ENCODE assay signal across 8 cellular contexts in genomic region chr5:149564542-149565140, GRCh38. TPM values are rescaled to one million over a fixed set of nuclear protein-coding genes. Genes with fewer than 3 reads are reported as not detected.
A peak's percentile ranks its signal among the peaks of the same experiment; 100 is the strongest.
DNase-seq lines count a peak whose midpoint lies in the region; ATAC-seq and TF ChIP-seq lines count a peak whose summit lies in the region.
"Not testable (repeated sequence)": the region's sequence is repeated elsewhere in the genome, so short reads cannot be mapped to it uniquely, and the experiment has no call there.

No MANE protein-coding gene starts in this region.

- not testable (repeated sequence) for H3K9me3 ChIP-seq in OCI-LY1 (ENCODE audit: low read length); gastroesophageal sphincter; neuronal stem cell (replicated peaks in 1 of 2; ENCODE audit: control insufficient read depth in 2 of 2, insufficient read depth in 1 of 2, low read depth in 1 of 2, low read length in 2 of 2)

- peak; percentile 64 for TF ChIP-seq CTCF in LNCAP (IDR thresholded peaks at IDR 0.05)
- TF ChIP-seq CTCF in OCI-LY1 (IDR thresholded peaks at IDR 0.05; ENCODE audit: low read length), result peak; percentile 66
- peak; percentile 43 to 83 (median 76) for TF ChIP-seq CTCF in gastroesophageal sphincter (IDR thresholded peaks at IDR 0.05)

- H3K9ac ChIP-seq in OCI-LY1 (ENCODE audit: low read length); neuronal stem cell (ENCODE audit: low read depth, low read length, poor library complexity): not testable (repeated sequence)

- not testable (repeated sequence) for H3K23ac ChIP-seq in neuronal stem cell (ENCODE audit: low read depth, low read length, poor library complexity)

- TF ChIP-seq POLR2A in gastroesophageal sphincter (IDR thresholded peaks at IDR 0.05), result not testable (repeated sequence)

- not testable (repeated sequence) for H2AFZ ChIP-seq in OCI-LY1 (ENCODE audit: low read length)
- peak overlapping the region; percentile 67 for H2AFZ ChIP-seq in neuronal stem cell (ENCODE audit: low read length)

- H3K9me2 ChIP-seq in OCI-LY1 (ENCODE audit: low read depth, low read length), result not testable (repeated sequence)

- not testable (repeated sequence) for H3K9me3 Mint-ChIP-seq in activated naive CD8-positive, alpha-beta T cell treated with anti-CD3 and anti-CD28 coated beads, Interleukin-2, amount 10 ng/mL, durations not matched to agents 7 days and 5 days

- H4K91ac ChIP-seq in neuronal stem cell (ENCODE audit: low read depth, low read length, poor library complexity), result not testable (repeated sequence)

- not testable (repeated sequence) for TF ChIP-seq EP300 in gastroesophageal sphincter (IDR thresholded peaks at IDR 0.05)

- H2BK120ac ChIP-seq in neuronal stem cell (ENCODE audit: low read depth, low read length), result not testable (repeated sequence)

- not testable (repeated sequence) for H4K8ac ChIP-seq in neuronal stem cell (ENCODE audit: low read depth, low read length)

- not testable (repeated sequence) for H3K79me2 ChIP-seq in OCI-LY1 (ENCODE audit: insufficient read depth, low read length)

- not testable (repeated sequence) for H3K14ac ChIP-seq in neuronal stem cell (ENCODE audit: low read length)

- not testable (repeated sequence) for H4K20me1 ChIP-seq in OCI-LY1 (ENCODE audit: insufficient read depth, low read length)

- not testable (repeated sequence) for H3K27ac ChIP-seq in OCI-LY1 (ENCODE audit: low read depth, low read length, poor library complexity, severe bottlenecking); neuronal stem cell (replicated peaks; ENCODE audit: low read length)
- peak overlapping the region in 3 of 4 donors; percentile 48 to 84 (median 57) for H3K27ac ChIP-seq in gastroesophageal sphincter

- not testable (repeated sequence) for H3F3A ChIP-seq in OCI-LY1 (ENCODE audit: insufficient read depth, low read length)

- H3K79me1 ChIP-seq in neuronal stem cell (ENCODE audit: low read depth, low read length), result not testable (repeated sequence)

- ATAC-seq in GM18502 (IDR thresholded peaks at IDR 0.05; ENCODE audit: poor library complexity, unreplicated experiment) (peak; percentile 94), HG02588 (IDR thresholded peaks at IDR 0.05; ENCODE audit: unreplicated experiment) (peak; percentile 91), gastroesophageal sphincter (peak; percentile 73)
- peak; percentile 95 for ATAC-seq in activated naive CD8-positive, alpha-beta T cell treated with anti-CD3 and anti-CD28 coated beads, Interleukin-2, amount 10 ng/mL, durations not matched to agents 7 days and 5 days (ENCODE audit: low read depth)

- WGBS in gastroesophageal sphincter (ENCODE audit: low coverage in 1 of 2), 2 donors, result 0 to 41% methylated on average over 2 to 13 of the region's 15 CpGs
- no CpG with 5 or more reads among the region's 15 CpGs for WGBS in neuronal stem cell (ENCODE audit: extremely low coverage in 2 of 2, insufficient read length in 2 of 2, insufficient replicate concordance in 1 of 2), 2 donors

- H3K36me3 ChIP-seq in OCI-LY1 (ENCODE audit: insufficient read depth, low read length); gastroesophageal sphincter; neuronal stem cell (replicated peaks in 1 of 2; ENCODE audit: control insufficient read depth in 2 of 2, insufficient read depth in 2 of 2, low read length in 2 of 2): not testable (repeated sequence)

- not testable (repeated sequence) for H3K36me3 Mint-ChIP-seq in activated naive CD8-positive, alpha-beta T cell treated with anti-CD3 and anti-CD28 coated beads, Interleukin-2, amount 10 ng/mL, durations not matched to agents 7 days and 5 days

- POLR2A ChIA-PET in activated naive CD8-positive, alpha-beta T cell treated with anti-CD3 and anti-CD28 coated beads, Interleukin-2, amount 10 ng/mL, durations not matched to agents 7 days and 5 days (lab: Charles Lee), result not testable (repeated sequence)

- H3K18ac ChIP-seq in neuronal stem cell (ENCODE audit: low read length), result not testable (repeated sequence)

- DNase-seq in ACHN (peak; percentile 76), neuronal stem cell (ENCODE audit: low spot score) (peak; percentile 68)
- not testable (repeated sequence) for DNase-seq in activated naive CD8-positive, alpha-beta T cell treated with anti-CD3 and anti-CD28 coated beads, Interleukin-2, amount 10 ng/mL, durations not matched to agents 7 days and 5 days

- H2BK5ac ChIP-seq in neuronal stem cell (ENCODE audit: low read length), result not testable (repeated sequence)

- not testable (repeated sequence) for H3K27me3 Mint-ChIP-seq in activated naive CD8-positive, alpha-beta T cell treated with anti-CD3 and anti-CD28 coated beads, Interleukin-2, amount 10 ng/mL, durations not matched to agents 7 days and 5 days

- not testable (repeated sequence) for H3K4me3 Mint-ChIP-seq in activated naive CD8-positive, alpha-beta T cell treated with anti-CD3 and anti-CD28 coated beads, Interleukin-2, amount 10 ng/mL, durations not matched to agents 7 days and 5 days

- in situ Hi-C loops in ACHN (cut with HindIII; ENCODE audit: low pct_ligation_motif_present, low pct_unique_long_range_greater_than_20kb, low sequenced_read_pairs), result not testable (repeated sequence)

- not testable (repeated sequence) for H3K4me3 ChIP-seq in OCI-LY1 (ENCODE audit: low read depth, low read length, poor library complexity, severe bottlenecking); gastroesophageal sphincter; neuronal stem cell (ENCODE audit: low read length in 2 of 2)

- H3K4me2 ChIP-seq in OCI-LY1 (ENCODE audit: low read length); neuronal stem cell (ENCODE audit: insufficient read depth, low read length, poor library complexity, severe bottlenecking): not testable (repeated sequence)

- H3K27ac Mint-ChIP-seq in activated naive CD8-positive, alpha-beta T cell treated with anti-CD3 and anti-CD28 coated beads, Interleukin-2, amount 10 ng/mL, durations not matched to agents 7 days and 5 days, result not testable (repeated sequence)

- not testable (repeated sequence) for H2BK15ac ChIP-seq in neuronal stem cell (ENCODE audit: low read length)

- H3K27me3 ChIP-seq in OCI-LY1 (ENCODE audit: insufficient read depth, low read length); gastroesophageal sphincter; neuronal stem cell (ENCODE audit: control insufficient read depth in 3 of 3, insufficient read depth in 3 of 3, low read depth in 1 of 3, low read length in 3 of 3): not testable (repeated sequence)

- H2BK12ac ChIP-seq in neuronal stem cell (ENCODE audit: low read length), result not testable (repeated sequence)

- H3K4me1 Mint-ChIP-seq in activated naive CD8-positive, alpha-beta T cell treated with anti-CD3 and anti-CD28 coated beads, Interleukin-2, amount 10 ng/mL, durations not matched to agents 7 days and 5 days, result not testable (repeated sequence)

- H3K4me1 ChIP-seq in OCI-LY1 (ENCODE audit: insufficient read depth, low read length, severe bottlenecking), result not testable (repeated sequence)
- H3K4me1 ChIP-seq in gastroesophageal sphincter (peaks cover 13 to 44% (median 18%) of the 10 kb centered on the region in 3 donors), neuronal stem cell (ENCODE audit: control insufficient read depth in 2 of 2, insufficient read depth in 1 of 2, low read depth in 1 of 2, low read length in 2 of 2) (peaks cover 7 to 15% of the 10 kb centered on the region in 2 donors)

- not testable (repeated sequence) for H3K4ac ChIP-seq in neuronal stem cell (ENCODE audit: low read length)

- H2AK5ac ChIP-seq in neuronal stem cell (ENCODE audit: low read depth, low read length), result not testable (repeated sequence)

RNA-seq across cellular contexts. Expression of gene CSNK1A1, which starts 13.4 kb away (rescaled TPM):
- 100 to 1,000 TPM; 176 to 191 TPM for total RNA-seq in activated naive CD8-positive, alpha-beta T cell treated with anti-CD3 and anti-CD28 coated beads, Interleukin-2, amount 10 ng/mL, durations not matched to agents 7 days and 5 days
- total RNA-seq in gastroesophageal sphincter, result 100 to 1,000 TPM; 264 to 414 (median 344) TPM
- polyA plus RNA-seq in neuronal stem cell (2013, experiment 1 of 2), result 146 TPM
- 146 TPM for polyA plus RNA-seq in neuronal stem cell (2013, experiment 2 of 2)

RNA-seq across cellular contexts. Expression of gene ARHGEF37, which starts 16.7 kb away (rescaled TPM):
- total RNA-seq in activated naive CD8-positive, alpha-beta T cell treated with anti-CD3 and anti-CD28 coated beads, Interleukin-2, amount 10 ng/mL, durations not matched to agents 7 days and 5 days, result under 1 TPM; 0.82 to 0.83 TPM
- total RNA-seq in gastroesophageal sphincter, result 10 to 100 TPM; 13.5 to 30.6 (median 20.1) TPM
- 0.43 TPM for polyA plus RNA-seq in neuronal stem cell (2013, experiment 1 of 2)
- polyA plus RNA-seq in neuronal stem cell (2013, experiment 2 of 2), result 0.51 TPM

Comparison
In these comparisons a context has a peak if more than half of its experiments do, and no peak if none do; other contexts are left out.
1. RNA of gene ARHGEF37, which starts 16.7 kb away (total RNA-seq): 13.5 to 30.6 TPM in gastroesophageal sphincter; 0.82 to 0.83 TPM in activated naive CD8-positive, alpha-beta T cell treated with anti-CD3 and anti-CD28 coated beads, Interleukin-2, amount 10 ng/mL, durations not matched to agents 7 days and 5 days; every median in the first group is over 4 times any median in the second.
2. Peak in every context shown above with its lines, with median percentiles within 50 percentile points of each other: ATAC-seq and CTCF ChIP-seq.